In the genomic region with DNA sequence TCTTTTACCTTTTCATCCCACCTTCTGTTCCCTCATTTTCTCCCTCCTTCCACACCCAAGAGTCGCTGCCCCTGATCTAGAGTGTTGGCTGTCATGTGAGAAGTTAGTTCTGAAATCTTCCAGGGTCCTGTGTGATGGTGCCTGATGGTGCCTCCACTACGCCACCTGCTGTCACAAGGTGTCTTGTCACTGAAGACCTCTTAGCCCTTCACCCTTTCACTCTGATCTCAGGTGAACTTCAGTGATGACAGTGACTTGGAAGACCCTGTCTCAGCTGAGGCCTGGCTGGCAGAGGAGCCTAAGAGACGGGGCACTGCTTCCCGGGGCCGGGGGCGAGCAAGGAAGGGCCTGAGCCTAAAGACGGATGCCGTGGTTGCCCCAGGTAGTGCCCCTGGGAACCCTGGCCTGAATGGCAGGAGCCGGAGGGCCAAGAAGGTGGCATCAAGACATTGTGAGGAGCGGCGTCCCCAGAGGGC, we compare ENCODE assay signal across 8 cellular contexts. TPM values are rescaled to one million over a fixed set of nuclear protein-coding genes. Genes with fewer than 3 reads are reported as not detected.
A peak's percentile ranks its signal among the peaks of the same experiment; 100 is the strongest.
DNase-seq lines count a peak whose midpoint lies in the region; ATAC-seq and TF ChIP-seq lines count a peak whose summit lies in the region.

No MANE protein-coding gene starts in this region.

- no peaks in the 10 kb centered on the region for H3K27me3 ChIP-seq in BJ (ENCODE audit: control insufficient read depth, insufficient read depth, low read length)

- ATAC-seq in HG02885 (IDR thresholded peaks at IDR 0.05; ENCODE audit: poor library complexity, unreplicated experiment) (no peak), HG03460 (IDR thresholded peaks at IDR 0.05; ENCODE audit: unreplicated experiment) (no peak)

- no peak overlapping the region for H3K4me3 ChIP-seq in BJ (ENCODE audit: low read depth, low read length)

- TF ChIP-seq CTCF in BJ (IDR thresholded peaks at IDR 0.05; ENCODE audit: insufficient read depth, low read depth, low read length) (peak; percentile 73), RWPE1 (conservative IDR thresholded peaks at IDR 0.05; ENCODE audit: low read depth) (peak; percentile 72)

- no peaks in the 10 kb centered on the region for H3K27me3 Mint-ChIP-seq in activated naive CD4-positive, alpha-beta T cell treated with anti-CD3 and anti-CD28 coated beads for 36 hours (ENCODE audit: low read depth)

- CTCF ChIA-PET in BJ (lab: Yijun Ruan, JAX) (interaction anchor here (0.6 to 13.1 kb wide), 13 partner anchors 9 to 230 kb away, joined by 3 to 240 read pairs (median 8); a partner anchor contains a TSS), RWPE1 (lab: Yijun Ruan, JAX) (interaction anchor here (0.6 to 1.8 kb wide), 10 partner anchors 9 to 191 kb away, joined by 3 to 13 read pairs (median 4); no protein-coding TSS in a partner anchor)
- CTCF ChIA-PET in activated naive CD4-positive, alpha-beta T cell treated with anti-CD3 and anti-CD28 coated beads for 36 hours (lab: Charles Lee), result interaction anchor here (1.0 to 12.3 kb wide), 10 partner anchors 10 to 129 kb away, joined by 3 to 154 read pairs (median 4); a partner anchor contains a TSS

- H3K4me3 Mint-ChIP-seq in activated naive CD4-positive, alpha-beta T cell treated with anti-CD3 and anti-CD28 coated beads for 36 hours, result no peak overlapping the region

- peak overlapping the region; percentile 32 for H3K27ac Mint-ChIP-seq in activated naive CD4-positive, alpha-beta T cell treated with anti-CD3 and anti-CD28 coated beads for 36 hours

- H3K36me3 Mint-ChIP-seq in activated naive CD4-positive, alpha-beta T cell treated with anti-CD3 and anti-CD28 coated beads for 36 hours (ENCODE audit: low read depth), result peaks cover 72% of the 10 kb centered on the region

- POLR2A ChIA-PET in BJ (lab: Charles Lee), result no interaction called here
- POLR2A ChIA-PET in RWPE1 (lab: Yijun Ruan, JAX; ENCODE audit: low non-redundant PET), result no interaction called here

- peak overlapping the region; percentile 44 for H3K27ac ChIP-seq in RWPE1

- peaks cover 10% of the 10 kb centered on the region for H3K36me3 ChIP-seq in BJ (ENCODE audit: control insufficient read depth, insufficient read depth, low read length)

- no peaks in the 10 kb centered on the region for H3K9me3 Mint-ChIP-seq in activated naive CD4-positive, alpha-beta T cell treated with anti-CD3 and anti-CD28 coated beads for 36 hours

- peaks cover 23% of the 10 kb centered on the region for H3K4me1 Mint-ChIP-seq in activated naive CD4-positive, alpha-beta T cell treated with anti-CD3 and anti-CD28 coated beads for 36 hours (ENCODE audit: low read depth)

- DNase-seq in BJ (ENCODE audit: low read depth), result no peak
- peak; percentile 18 for DNase-seq in HCEC 1CT
- DNase-seq in RWPE1 (ENCODE audit: low spot score), result peak; percentile 48
- DNase-seq in activated naive CD4-positive, alpha-beta T cell treated with anti-CD3 and anti-CD28 coated beads for 36 hours, result peak; percentile 77
- DNase-seq in glomerular visceral epithelial cell (ENCODE audit: extremely low spot score), result peak; percentile 63
- DNase-seq in posterior cingulate gyrus, result peak in 9 of 10 donors; percentile 18 to 94 (median 71)

- intact Hi-C loops in activated naive CD4-positive, alpha-beta T cell treated with anti-CD3 and anti-CD28 coated beads for 36 hours (cut with micrococcal nuclease), result loop anchor here (1.0 to 2.0 kb wide), 4 partner anchors 19 to 128 kb away; a partner anchor contains a TSS
- intact Hi-C loops in posterior cingulate gyrus (cut with DNase I), result loop anchor here (1.0 kb wide), 1 partner anchor 74 kb away; no protein-coding TSS in a partner anchor

RNA-seq across cellular contexts. Expression of a gene that starts 7.6 kb away (rescaled TPM):
- 965 and 1,130 TPM in 2 replicates for polyA plus RNA-seq in BJ (2011; rRNA removed)
- 129 and 175 TPM in 2 replicates for polyA minus RNA-seq in BJ (2011; rRNA and poly(A)+ RNA removed)
- total RNA-seq in activated naive CD4-positive, alpha-beta T cell treated with anti-CD3 and anti-CD28 coated beads for 36 hours, result 100 to 1,000 TPM; 376 to 383 TPM

RNA-seq across cellular contexts. Expression of a gene that starts 11.7 kb away (rescaled TPM):
- polyA plus RNA-seq in BJ (2011; rRNA removed), result 49.7 and 78.3 TPM in 2 replicates
- polyA minus RNA-seq in BJ (2011; rRNA and poly(A)+ RNA removed), result 31.6 and 45.4 TPM in 2 replicates
- 10 to 100 TPM; 59.6 to 68.4 TPM for total RNA-seq in activated naive CD4-positive, alpha-beta T cell treated with anti-CD3 and anti-CD28 coated beads for 36 hours

RNA-seq across cellular contexts. Expression of a gene that starts 19.7 kb away (rescaled TPM):
- polyA plus RNA-seq in BJ (2011; rRNA removed), result 3.0 and 7.3 TPM in 2 replicates
- 7.9 and 8.2 TPM in 2 replicates for polyA minus RNA-seq in BJ (2011; rRNA and poly(A)+ RNA removed)
- total RNA-seq in activated naive CD4-positive, alpha-beta T cell treated with anti-CD3 and anti-CD28 coated beads for 36 hours, result 10 to 100 TPM; 53.3 to 54.2 TPM

RNA-seq across cellular contexts. Expression of a gene that starts 33.6 kb away (rescaled TPM):
- polyA plus RNA-seq in BJ (2011; rRNA removed), result 53.3 and 84.3 TPM in 2 replicates
- polyA minus RNA-seq in BJ (2011; rRNA and poly(A)+ RNA removed), result 41.1 and 75.1 TPM in 2 replicates
- 10 to 100 TPM; 81.0 to 83.4 TPM for total RNA-seq in activated naive CD4-positive, alpha-beta T cell treated with anti-CD3 and anti-CD28 coated beads for 36 hours

RNA-seq across cellular contexts. Expression of a gene that starts 48.4 kb away (rescaled TPM):
- polyA plus RNA-seq in BJ (2011; rRNA removed), result not detected in 2 replicates
- not detected in 2 replicates for polyA minus RNA-seq in BJ (2011; rRNA and poly(A)+ RNA removed)
- total RNA-seq in activated naive CD4-positive, alpha-beta T cell treated with anti-CD3 and anti-CD28 coated beads for 36 hours, result not detected
